ENCODE assay signal across 14 cellular contexts in the genomic region with DNA sequence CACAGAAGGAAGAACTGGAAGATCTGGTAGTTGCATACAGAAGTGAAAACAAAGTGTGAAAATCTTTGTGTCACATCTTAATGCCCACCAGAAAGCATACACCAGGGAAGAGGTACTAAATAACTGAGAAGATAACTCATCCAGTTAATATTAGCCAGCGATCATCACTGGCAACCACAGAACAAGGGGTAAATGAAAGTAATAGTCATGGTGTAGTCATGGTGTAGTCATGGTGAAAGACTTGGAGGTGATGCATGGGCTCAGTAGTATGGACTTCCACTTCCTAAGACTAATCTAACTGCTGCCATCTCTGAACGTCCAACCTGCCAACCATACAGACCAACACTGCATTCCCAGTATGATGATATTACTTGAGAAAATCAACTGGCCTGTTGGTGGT.
DNase-seq lines count a peak whose midpoint lies in the region; ATAC-seq and TF ChIP-seq lines count a peak whose summit lies in the region.
"Had no signal": no experiment of that assay in that cellular context is flagged by ENCODE, and none has a peak within 500 bp of the region (broad histone marks: within the 10 kb centered on the region; RNA-seq: fewer than 3 reads in every experiment).

No MANE protein-coding gene starts in this region.

- H3K27ac ChIP-seq in MM.1S (ENCODE audit: low read length) (peak overlapping the region; percentile 17; the same call in 1 of the 2 replicates), mesenchymal stem cell (ENCODE audit: low read length, poor library complexity, severe bottlenecking) (peak overlapping the region; percentile 48), right cardiac atrium (ENCODE audit: low read length) (no peak overlapping the region)
- H3K27ac ChIP-seq: dorsolateral prefrontal cortex, HL-60, sigmoid colon, thyroid gland had no signal

- no peaks in the 10 kb centered on the region for H3K27me3 ChIP-seq in MM.1S (replicated peaks; ENCODE audit: insufficient read depth, low read length)
- no peaks in the 10 kb centered on the region for H3K27me3 ChIP-seq in mesenchymal stem cell (ENCODE audit: control insufficient read depth in 1 of 2, insufficient read depth in 1 of 2, low read length in 2 of 2)
- no peaks in the 10 kb centered on the region for H3K27me3 ChIP-seq in right cardiac atrium (ENCODE audit: control insufficient read depth, insufficient read depth)
- H3K27me3 ChIP-seq: dorsolateral prefrontal cortex, sigmoid colon, thyroid gland had no signal

- H4K91ac ChIP-seq in mesenchymal stem cell (ENCODE audit: low read length), result no peak overlapping the region

- no peak overlapping the region for H3K18ac ChIP-seq in mesenchymal stem cell (ENCODE audit: low read depth in 1 of 2, low read length in 2 of 2)

- peak overlapping the region; percentile 9; the same call in 1 of the 2 replicates for H2AFZ ChIP-seq in MM.1S (ENCODE audit: low read length)
- no peak overlapping the region for H2AFZ ChIP-seq in mesenchymal stem cell (ENCODE audit: low read depth, low read length)

- no peaks in the 10 kb centered on the region for H3K79me2 ChIP-seq in MM.1S (ENCODE audit: low read length)

- TF ChIP-seq CTCF in MM.1S (IDR thresholded peaks at IDR 0.05; ENCODE audit: low read length), result no peak

- no peak overlapping the region for H3K14ac ChIP-seq in mesenchymal stem cell (ENCODE audit: low read length in 2 of 2)

- no peak overlapping the region for H3K4ac ChIP-seq in mesenchymal stem cell (ENCODE audit: low read depth in 1 of 2, low read length in 2 of 2)

- H3K79me1 ChIP-seq in mesenchymal stem cell (replicated peaks; ENCODE audit: low read length, poor library complexity, severe bottlenecking), result no peaks in the 10 kb centered on the region

- H3K4me2 ChIP-seq in MM.1S (ENCODE audit: low read depth, low read length), result peak overlapping the region; percentile 25
- H3K4me2 ChIP-seq in mesenchymal stem cell (ENCODE audit: low read length, poor library complexity, severe bottlenecking), result no peak overlapping the region

- H4K20me1 ChIP-seq in MM.1S (ENCODE audit: insufficient read depth, low read length), result no peaks in the 10 kb centered on the region

- H3F3A ChIP-seq in MM.1S (ENCODE audit: insufficient read depth, low read length), result peaks cover 5% of the 10 kb centered on the region; the same call in 1 of the 2 replicates

- H2BK5ac ChIP-seq in mesenchymal stem cell (ENCODE audit: low read depth, low read length, poor library complexity, severe bottlenecking), result no peak overlapping the region

- no peak overlapping the region for H3K9ac ChIP-seq in MM.1S (ENCODE audit: low read length)
- H3K9ac ChIP-seq in mesenchymal stem cell (ENCODE audit: low read length), result no peak overlapping the region

- no peak overlapping the region for H2BK12ac ChIP-seq in mesenchymal stem cell (ENCODE audit: low read length in 2 of 2)

- no peak overlapping the region for H2BK120ac ChIP-seq in mesenchymal stem cell (ENCODE audit: low read depth, low read length)

- no peak overlapping the region for H4K8ac ChIP-seq in mesenchymal stem cell (ENCODE audit: low read length)

- H3K4me1 ChIP-seq in MM.1S (ENCODE audit: low read length) (peaks cover 15% of the 10 kb centered on the region), mesenchymal stem cell (ENCODE audit: control insufficient read depth, insufficient read depth, low read depth, low read length) (peaks cover 2% of the 10 kb centered on the region), right cardiac atrium (ENCODE audit: control insufficient read depth, insufficient read depth, low read length) (no peaks in the 10 kb centered on the region)
- H3K4me1 ChIP-seq: sigmoid colon, thyroid gland had no signal

- ATAC-seq in GM19043 (IDR thresholded peaks at IDR 0.05; ENCODE audit: low read depth, unreplicated experiment) (peak; percentile 61), HG02763 (IDR thresholded peaks at IDR 0.05; ENCODE audit: unreplicated experiment) (peak; percentile 47), HG02870 (IDR thresholded peaks at IDR 0.05; ENCODE audit: unreplicated experiment) (no peak), right cardiac atrium (no peak)
- ATAC-seq: Right ventricle myocardium inferior had no signal

- WGBS in mesenchymal stem cell, result 100% methylated on average over 1 of the region's 2 CpGs
- WGBS in right cardiac atrium, result 87% methylated on average over 2 of the region's 2 CpGs

- DNase-seq in MM.1S (no peak), mesenchymal stem cell (no peak), A172 (ENCODE audit: low spot score) (no peak), DMS79 treated with DMSO at 0.1 percent for 48 hours (lab: John Stamatoyannopoulos, UW) (no peak), right cardiac atrium (no peak)
- DNase-seq: dorsolateral prefrontal cortex, kidney, sigmoid colon, thyroid gland had no signal

- no peak overlapping the region for H2BK15ac ChIP-seq in mesenchymal stem cell (ENCODE audit: low read depth, poor library complexity, severe bottlenecking)

- intact Hi-C loops in right cardiac atrium (cut with DNase I), result no loop called here

- peak overlapping the region; percentile 10 for H2AK5ac ChIP-seq in mesenchymal stem cell (ENCODE audit: low read length, severe bottlenecking)

- H3K9me2 ChIP-seq in MM.1S (replicated peaks; ENCODE audit: insufficient read depth, low read length), result no peaks in the 10 kb centered on the region

- H3K9me3 ChIP-seq in MM.1S (replicated peaks; ENCODE audit: insufficient read depth, low read length) (no peaks in the 10 kb centered on the region), mesenchymal stem cell (ENCODE audit: control insufficient read depth, low read length) (no peaks in the 10 kb centered on the region), right cardiac atrium (ENCODE audit: control insufficient read depth, low read length) (no peaks in the 10 kb centered on the region)
- H3K9me3 ChIP-seq: sigmoid colon, thyroid gland had no signal

- no peak overlapping the region for H3K4me3 ChIP-seq in MM.1S (ENCODE audit: low read length)
- H3K4me3 ChIP-seq in mesenchymal stem cell (ENCODE audit: insufficient read depth in 1 of 2, low read depth in 1 of 2, low read length in 2 of 2), result no peak overlapping the region
- H3K4me3 ChIP-seq in right cardiac atrium (ENCODE audit: low read length), result no peak overlapping the region
- H3K4me3 ChIP-seq: dorsolateral prefrontal cortex, sigmoid colon, thyroid gland had no signal

- no peak overlapping the region for H3K23ac ChIP-seq in mesenchymal stem cell (ENCODE audit: low read length in 2 of 2)

- H3K36me3 ChIP-seq in MM.1S (replicated peaks; ENCODE audit: insufficient read depth, low read length), result no peaks in the 10 kb centered on the region
- no peaks in the 10 kb centered on the region for H3K36me3 ChIP-seq in mesenchymal stem cell (ENCODE audit: control insufficient read depth in 1 of 2, insufficient read depth in 2 of 2, low read depth in 1 of 2, low read length in 2 of 2)
- H3K36me3 ChIP-seq: sigmoid colon, thyroid gland had no signal

Comparison
In these comparisons a context has a peak if more than half of its experiments do, and no peak if none do; other contexts are left out.
1. ATAC-seq: peak in GM19043 (single experiment) and HG02763 (single experiment); none in HG02870 (single experiment) and right cardiac atrium (0 of 2).